ENCODE assay signal across 17 cellular contexts in genomic region chr2:9964334-9964980, GRCh38.
"Had no signal": no experiment of that assay in that cellular context is flagged by ENCODE, and none has a peak within 500 bp of the region (broad histone marks: within the 10 kb centered on the region; RNA-seq: fewer than 3 reads in every experiment).

No MANE protein-coding gene starts in this region.

- H3K27ac Mint-ChIP-seq: activated naive CD8-positive, alpha-beta T cell treated with anti-CD3 and anti-CD28 coated beads, Interleukin-2, amount 50 U/mL, for 24 hours; memory B cell; stimulated activated naive B cell treated with anti-CD40 and anti-IgM and Interleukin-4, amounts not matched to agents 10 μg/mL and 1 μg/mL and 100 μg/mL, for 72 hours; T-helper 17 cell had no signal

- DNase-seq: activated CD4-positive, alpha-beta T cell treated with anti-CD3 and anti-CD28 coated beads, Interleukin-2, amount 50 U/mL, for 4 hours; activated naive CD4-positive, alpha-beta T cell treated with Interleukin-2 at 50 U/mL for 16 hours; activated naive CD8-positive, alpha-beta T cell treated with anti-CD3 and anti-CD28 coated beads, Interleukin-2, amount 50 U/mL, for 24 hours; activated T-cell treated with anti-CD3 and anti-CD28 coated beads for 4 hours; cortex of kidney; head of caudate nucleus; hypothalamus; occipital lobe; posterior cingulate gyrus; sigmoid colon; stimulated activated CD4-positive, alpha-beta T cell treated with anti-CD3 and anti-CD28 coated beads, Interleukin-15, amount 100 ng/mL, for 24 hours; stimulated activated naive B cell treated with anti-CD40 and anti-IgM and Interleukin-4, amounts not matched to agents 10 μg/mL and 1 μg/mL and 100 μg/mL, for 72 hours; T-helper 17 cell; transverse colon had no signal

- H3K9me3 Mint-ChIP-seq: activated naive CD8-positive, alpha-beta T cell treated with anti-CD3 and anti-CD28 coated beads, Interleukin-2, amount 50 U/mL, for 24 hours; memory B cell; neural crest cell; stimulated activated naive B cell treated with anti-CD40 and anti-IgM and Interleukin-4, amounts not matched to agents 10 μg/mL and 1 μg/mL and 100 μg/mL, for 72 hours had no signal

- ATAC-seq: activated naive CD8-positive, alpha-beta T cell treated with anti-CD3 and anti-CD28 coated beads, Interleukin-2, amount 50 U/mL, for 24 hours; gastroesophageal sphincter had no signal

- H3K4me3 Mint-ChIP-seq: activated naive CD8-positive, alpha-beta T cell treated with anti-CD3 and anti-CD28 coated beads, Interleukin-2, amount 50 U/mL, for 24 hours; memory B cell; neural crest cell; stimulated activated naive B cell treated with anti-CD40 and anti-IgM and Interleukin-4, amounts not matched to agents 10 μg/mL and 1 μg/mL and 100 μg/mL, for 72 hours had no signal

- H3K36me3 Mint-ChIP-seq: memory B cell; stimulated activated naive B cell treated with anti-CD40 and anti-IgM and Interleukin-4, amounts not matched to agents 10 μg/mL and 1 μg/mL and 100 μg/mL, for 72 hours had no signal

- H3K27me3 Mint-ChIP-seq: memory B cell had no signal
